Comparison of ENCODE assay signal across 18 cellular contexts in genomic region chr17:27634781-27635180, GRCh38. TPM values are rescaled to one million over a fixed set of nuclear protein-coding genes. Genes with fewer than 3 reads are reported as not detected.
DNase-seq lines count a peak whose midpoint lies in the region; ATAC-seq and TF ChIP-seq lines count a peak whose summit lies in the region.
"Had no signal": no experiment of that assay in that cellular context is flagged by ENCODE, and none has a peak within 500 bp of the region (broad histone marks: within the 10 kb centered on the region; RNA-seq: fewer than 3 reads in every experiment).

No MANE protein-coding gene starts in this region.

- H3K27me3 ChIP-seq in HL-60 (ENCODE audit: insufficient read depth, poor library complexity, severe bottlenecking) (no peaks in the 10 kb centered on the region), spleen (replicated peaks in 1 of 7) (no peaks in the 10 kb centered on the region)
- H3K27me3 ChIP-seq: right lobe of liver, tibial artery had no signal

- H3K9me3 Mint-ChIP-seq in activated naive CD4-positive, alpha-beta T cell treated with anti-CD3 and anti-CD28 coated beads, Interleukin-2, amount 50 U/mL, for 72 hours = no peaks in the 10 kb centered on the region
- H3K9me3 Mint-ChIP-seq: stimulated activated effector memory CD8-positive, alpha-beta T cell treated with anti-CD3 and anti-CD28 coated beads, Interleukin-12 subunit alpha, Interleukin-12 subunit beta, amount 100 ng/mL, for 72 hours had no signal

- H3K36me3 ChIP-seq in spleen = peaks cover 0 to 19% (median 10%) of the 10 kb centered on the region in 6 donors
- H3K36me3 ChIP-seq: right lobe of liver, tibial artery had no signal

- H3K9me3 ChIP-seq in spleen = no peaks in the 10 kb centered on the region
- H3K9me3 ChIP-seq: mucosa of descending colon, right lobe of liver, tibial artery had no signal

- TF ChIP-seq CTCF in HL-60 (IDR thresholded peaks at IDR 0.05; ENCODE audit: insufficient read depth, low read length) = no peak
- TF ChIP-seq CTCF in spleen (IDR thresholded peaks at IDR 0.05 in 8 of 11, conservative IDR thresholded peaks at IDR 0.05 in 3 of 11) = no peak

- H3K27ac ChIP-seq in HL-60 (replicated peaks) (peak overlapping the region; percentile 43), angular gyrus (ENCODE audit: low read depth, low read length) (peak overlapping the region; percentile 40), spleen (peak overlapping the region in 5 of 8 donors; percentile 27 to 92 (median 87))
- H3K27ac ChIP-seq: right lobe of liver, tibial artery had no signal

- no peak for DNase-seq in activated naive CD4-positive, alpha-beta T cell treated with anti-CD3 and anti-CD28 coated beads, Interleukin-2, amount 50 U/mL, for 72 hours (ENCODE audit: low spot score in 2 of 2)
- no peak for DNase-seq in activated naive CD4-positive, alpha-beta T cell treated with anti-CD3 and anti-CD28 coated beads, Interleukin-2, amount 50 U/mL, for 16 hours
- no peak for DNase-seq in HL-60 (ENCODE audit: low read depth in 1 of 2, low spot score in 1 of 2)
- no peak for DNase-seq in spleen
- no peak for DNase-seq in NCI-H1694 treated with DMSO at 0.1 percent for 48 hours (lab: John Stamatoyannopoulos, UW)
- no peak for DNase-seq in dedifferentiated amniotic fluid mesenchymal stem cell (ENCODE audit: extremely low spot score)
- DNase-seq: activated effector memory CD4-positive, alpha-beta T cell treated with Interleukin-2 at 50 U/mL for 16 hours; GOT3; left ventricle myocardium superior; NCI-H1105 treated with DMSO at 0.1 percent for 48 hours; NCI-H524; right lobe of liver had no signal

- no peak for ATAC-seq in activated naive CD4-positive, alpha-beta T cell treated with anti-CD3 and anti-CD28 coated beads, Interleukin-2, amount 50 U/mL, for 72 hours
- ATAC-seq in HG03378 (IDR thresholded peaks at IDR 0.05; ENCODE audit: unreplicated experiment) = no peak
- ATAC-seq: left ventricle myocardium superior; Right ventricle myocardium inferior; stimulated activated effector memory CD8-positive, alpha-beta T cell treated with anti-CD3 and anti-CD28 coated beads, Interleukin-12 subunit alpha, Interleukin-12 subunit beta, amount 100 ng/mL, for 72 hours had no signal

- intact Hi-C loops in spleen (cut with DNase I; ENCODE audit: low total_unique reads) = no loop called here

- no peak overlapping the region for H3K4me3 ChIP-seq in HL-60 (replicated peaks; ENCODE audit: insufficient read depth, low read length)
- peak overlapping the region in 1 of 8 donors; percentile 33 for H3K4me3 ChIP-seq in spleen
- H3K4me3 ChIP-seq: mucosa of descending colon, right lobe of liver, tibial artery had no signal

- H3K27ac Mint-ChIP-seq in activated naive CD4-positive, alpha-beta T cell treated with anti-CD3 and anti-CD28 coated beads, Interleukin-2, amount 50 U/mL, for 72 hours = peak overlapping the region; percentile 68 to 73

- H3K36me3 Mint-ChIP-seq in activated naive CD4-positive, alpha-beta T cell treated with anti-CD3 and anti-CD28 coated beads, Interleukin-2, amount 50 U/mL, for 72 hours = peaks cover 0 to 16% of the 10 kb centered on the region in 2 donors
- H3K36me3 Mint-ChIP-seq: stimulated activated effector memory CD8-positive, alpha-beta T cell treated with anti-CD3 and anti-CD28 coated beads, Interleukin-12 subunit alpha, Interleukin-12 subunit beta, amount 100 ng/mL, for 72 hours had no signal

- H3K4me1 ChIP-seq in spleen = peaks cover 22 to 69% (median 57%) of the 10 kb centered on the region in 6 donors

- 78 to 89% (median 84%) methylated on average over 2 of the region's 2 CpGs for WGBS in spleen, 5 donors

- no peak for TF ChIP-seq POLR2A in spleen (IDR thresholded peaks at IDR 0.05)

RNA-seq across cellular contexts. Expression of gene LGALS9, which starts 3.8 kb away (rescaled TPM):
- total RNA-seq in activated naive CD4-positive, alpha-beta T cell treated with anti-CD3 and anti-CD28 coated beads, Interleukin-2, amount 50 U/mL, for 72 hours = 10 to 100 TPM; 22.2 to 71.5 TPM
- 100 to 1,000 TPM; 187 to 309 (median 252) TPM for total RNA-seq in spleen
- 100 to 1,000 TPM; 162 to 202 (median 198) TPM for polyA plus RNA-seq in spleen
